In genomic region chr6:32971245-32971580, GRCh38 we compare ENCODE assay signal across 1 cellular context.
TF ChIP-seq lines count a peak whose summit lies in the region.

No MANE protein-coding gene starts in this region.

TF ChIP-seq in HepG2, 621 proteins besides CTCF, POLR2A, EP300 and RAD21 (continued from another document and continues in another):
- TF ChIP-seq ZNF609 (CRISPR knock-in tag; IDR thresholded peaks at IDR 0.05; ENCODE audit: borderline replicate concordance) (peak; percentile 35; the same call in 1 of the 2 replicates), HDAC6 (IDR thresholded peaks at IDR 0.05; ENCODE audit: low read depth, low read length) (no peak), KDM6A (CRISPR knock-in tag; IDR thresholded peaks at IDR 0.05; ENCODE audit: low read depth) (no peak), GABPA (IDR thresholded peaks at IDR 0.05; ENCODE audit: low read depth, low read length) (no peak), GABPA (CRISPR knock-in tag; IDR thresholded peaks at IDR 0.05; ENCODE audit: low read depth) (peak; percentile 33; the same call in 1 of the 2 replicates), EEA1 (CRISPR knock-in tag; IDR thresholded peaks at IDR 0.05; ENCODE audit: borderline replicate concordance) (no peak), PLSCR1 (CRISPR knock-in tag; IDR thresholded peaks at IDR 0.05; ENCODE audit: borderline replicate concordance) (no peak), ZNF282 (IDR thresholded peaks at IDR 0.05; ENCODE audit: partially characterized antibody) (no peak), ZNF784 (CRISPR knock-in tag; IDR thresholded peaks at IDR 0.05; ENCODE audit: borderline replicate concordance) (no peak), DNMT3B (CRISPR knock-in tag; conservative IDR thresholded peaks at IDR 0.05) (no peak; the same call in 1 of the 2 replicates), ZNF567 (CRISPR knock-in tag; IDR thresholded peaks at IDR 0.05; ENCODE audit: borderline replicate concordance) (no peak), TERF1 (CRISPR knock-in tag; IDR thresholded peaks at IDR 0.05) (0 out of 2 replicates have a peak, but pooled peaks have one; percentile 67), CHD4 (IDR thresholded peaks at IDR 0.05; ENCODE audit: borderline replicate concordance, low read length) (no peak), JUND (CRISPR knock-in tag; IDR thresholded peaks at IDR 0.05) (no peak), ATF4 (CRISPR knock-in tag; IDR thresholded peaks at IDR 0.05) (no peak), SIX1 (CRISPR knock-in tag; IDR thresholded peaks at IDR 0.05; ENCODE audit: borderline replicate concordance) (no peak), ZNF354B (CRISPR knock-in tag; IDR thresholded peaks at IDR 0.05) (no peak), ZNF205 (CRISPR knock-in tag; IDR thresholded peaks at IDR 0.05) (no peak), ZNF230 (CRISPR knock-in tag; IDR thresholded peaks at IDR 0.05) (no peak), CENPX (CRISPR knock-in tag; IDR thresholded peaks at IDR 0.05) (no peak), ZNF724P (CRISPR knock-in tag; IDR thresholded peaks at IDR 0.05; ENCODE audit: borderline replicate concordance) (no peak), ZNF704 (CRISPR knock-in tag; IDR thresholded peaks at IDR 0.05; ENCODE audit: borderline replicate concordance) (0 out of 2 replicates have a peak, but pooled peaks have one; percentile 9), RBFOX2 (IDR thresholded peaks at IDR 0.05; ENCODE audit: low read depth, low read length) (no peak), HOXA7 (CRISPR knock-in tag; IDR thresholded peaks at IDR 0.05) (no peak), ZNF598 (CRISPR knock-in tag; IDR thresholded peaks at IDR 0.05; ENCODE audit: borderline replicate concordance) (no peak), ATF5 (CRISPR knock-in tag; IDR thresholded peaks at IDR 0.05; ENCODE audit: low read depth) (0 out of 2 replicates have a peak, but pooled peaks have one; percentile 21), ZNF780A (CRISPR knock-in tag; IDR thresholded peaks at IDR 0.05) (no peak), ZNF746 (CRISPR knock-in tag; IDR thresholded peaks at IDR 0.05) (no peak; the same call in 1 of the 2 replicates), CREM (IDR thresholded peaks at IDR 0.05) (no peak), CREM (CRISPR knock-in tag; IDR thresholded peaks at IDR 0.05) (no peak), DMAP1 (CRISPR knock-in tag; IDR thresholded peaks at IDR 0.05) (peak; percentile 70; the same call in 1 of the 2 replicates), TFAP4 (IDR thresholded peaks at IDR 0.05; ENCODE audit: borderline replicate concordance, low read depth) (no peak), MTA1 (CRISPR knock-in tag; IDR thresholded peaks at IDR 0.05; ENCODE audit: borderline replicate concordance) (no peak; the same call in 1 of the 2 replicates), PHF5A (CRISPR knock-in tag; IDR thresholded peaks at IDR 0.05; ENCODE audit: low read depth, unreplicated experiment) (no peak), SRY (CRISPR knock-in tag; IDR thresholded peaks at IDR 0.05) (peak; percentile 70; the same call in 1 of the 2 replicates), IRF2 (CRISPR knock-in tag; IDR thresholded peaks at IDR 0.05) (peak; percentile 38; the same call in 1 of the 2 replicates), SALL2 (CRISPR knock-in tag; IDR thresholded peaks at IDR 0.05) (no peak), ZFP36L1 (CRISPR knock-in tag; IDR thresholded peaks at IDR 0.05) (peak; percentile 8; the same call in 1 of the 2 replicates), ZBTB26 (CRISPR knock-in tag; IDR thresholded peaks at IDR 0.05; ENCODE audit: borderline replicate concordance) (no peak), BRCA1 (CRISPR knock-in tag; IDR thresholded peaks at IDR 0.05) (no peak), FUBP1 (CRISPR knock-in tag; IDR thresholded peaks at IDR 0.05; ENCODE audit: borderline replicate concordance) (no peak), ZBTB7A (CRISPR knock-in tag; IDR thresholded peaks at IDR 0.05) (no peak), SNAI1 (CRISPR knock-in tag; IDR thresholded peaks at IDR 0.05; ENCODE audit: borderline replicate concordance) (no peak), ZNF432 (CRISPR knock-in tag; IDR thresholded peaks at IDR 0.05; ENCODE audit: borderline replicate concordance) (no peak), SKIL (CRISPR knock-in tag; IDR thresholded peaks at IDR 0.05; ENCODE audit: borderline replicate concordance) (no peak), ZNF674 (CRISPR knock-in tag; IDR thresholded peaks at IDR 0.05; ENCODE audit: low read depth) (0 out of 2 replicates have a peak, but pooled peaks have one; percentile 79), ZNF615 (CRISPR knock-in tag; IDR thresholded peaks at IDR 0.05; ENCODE audit: borderline replicate concordance) (no peak), ZSCAN21 (CRISPR knock-in tag; IDR thresholded peaks at IDR 0.05; ENCODE audit: borderline replicate concordance) (no peak; the same call in 1 of the 2 replicates)
